Comparison of ENCODE assay signal across 10 cellular contexts in genomic region chr12:67426067-67426466, GRCh38.
DNase-seq lines count a peak whose midpoint lies in the region; ATAC-seq and TF ChIP-seq lines count a peak whose summit lies in the region.
"Had no signal": no experiment of that assay in that cellular context is flagged by ENCODE, and none has a peak within 500 bp of the region (broad histone marks: within the 10 kb centered on the region; RNA-seq: fewer than 3 reads in every experiment).

No MANE protein-coding gene starts in this region.

- no peaks in the 10 kb centered on the region for H3K36me3 Mint-ChIP-seq in naive thymus-derived CD8-positive, alpha-beta T cell
- no peaks in the 10 kb centered on the region for H3K36me3 Mint-ChIP-seq in natural killer cell

- peaks cover 4 to 11% (median 8%) of the 10 kb centered on the region in 4 donors for H3K4me1 Mint-ChIP-seq in naive thymus-derived CD8-positive, alpha-beta T cell
- H3K4me1 Mint-ChIP-seq in natural killer cell = peaks cover 12 to 14% of the 10 kb centered on the region in 2 donors

- DNase-seq in DMS53 (lab: John Stamatoyannopoulos, UW) (peak; percentile 85), NCI-H146 treated with DMSO at 0.1 percent for 48 hours (lab: John Stamatoyannopoulos, UW; ENCODE audit: unreplicated experiment) (peak; percentile 9), body of pancreas (peak; percentile 36 to 67 (median 56)), globus pallidus (ENCODE audit: low spot score) (no peak), midbrain (lab: John Stamatoyannopoulos, UW) (no peak), natural killer cell (no peak), head of caudate nucleus (no peak)
- peak in 1 of 10 donors; percentile 10 for DNase-seq in naive thymus-derived CD8-positive, alpha-beta T cell

- intact Hi-C loops in body of pancreas (cut with DNase I) (no loop called here), natural killer cell (cut with micrococcal nuclease) (no loop called here), head of caudate nucleus (cut with DNase I) (no loop called here)

- H3K27ac ChIP-seq in body of pancreas = peak overlapping the region; percentile 6 to 65 (median 60)
- H3K27ac ChIP-seq: thoracic aorta had no signal

- no peak for TF ChIP-seq POLR2A in body of pancreas (IDR thresholded peaks at IDR 0.05)

- POLR2A ChIA-PET in naive thymus-derived CD8-positive, alpha-beta T cell (lab: Charles Lee) = no interaction called here

- no peaks in the 10 kb centered on the region for H3K9me3 ChIP-seq in body of pancreas
- H3K9me3 ChIP-seq: thoracic aorta had no signal

- ATAC-seq in body of pancreas (peak; percentile 79), natural killer cell (no peak)
- ATAC-seq in naive thymus-derived CD8-positive, alpha-beta T cell = peak; percentile 25 to 70

- TF ChIP-seq CTCF in body of pancreas (IDR thresholded peaks at IDR 0.05) (no peak), natural killer cell (IDR thresholded peaks at IDR 0.05) (no peak)

- H3K4me3 ChIP-seq in body of pancreas = no peak overlapping the region
- H3K4me3 ChIP-seq: thoracic aorta had no signal

- 17 to 23% methylated on average over 2 of the region's 2 CpGs for WGBS in body of pancreas, 2 donors

- peaks cover 25% of the 10 kb centered on the region for H3K4me1 ChIP-seq in body of pancreas

- no peaks in the 10 kb centered on the region for H3K36me3 ChIP-seq in body of pancreas (replicated peaks in 1 of 2; ENCODE audit: insufficient read depth in 1 of 2, low read depth in 2 of 2)
- H3K36me3 ChIP-seq: thoracic aorta had no signal

- H3K4me3 Mint-ChIP-seq in naive thymus-derived CD8-positive, alpha-beta T cell = peak overlapping the region in 1 of 10 donors; percentile 29
- H3K4me3 Mint-ChIP-seq in natural killer cell = no peak overlapping the region
- H3K4me3 Mint-ChIP-seq: activated naive CD8-positive, alpha-beta T cell had no signal

- peaks cover 0 to 4% (median 0%) of the 10 kb centered on the region in 5 donors for H3K27me3 Mint-ChIP-seq in naive thymus-derived CD8-positive, alpha-beta T cell
- H3K27me3 Mint-ChIP-seq in natural killer cell (ENCODE audit: low read depth in 2 of 2) = peaks cover 0 to 8% of the 10 kb centered on the region in 2 donors

- no peak overlapping the region for H3K27ac Mint-ChIP-seq in naive thymus-derived CD8-positive, alpha-beta T cell
- no peak overlapping the region for H3K27ac Mint-ChIP-seq in natural killer cell
- H3K27ac Mint-ChIP-seq: activated naive CD8-positive, alpha-beta T cell had no signal

- no peaks in the 10 kb centered on the region for H3K27me3 ChIP-seq in body of pancreas

- H3K9me3 Mint-ChIP-seq in naive thymus-derived CD8-positive, alpha-beta T cell = no peaks in the 10 kb centered on the region
- no peaks in the 10 kb centered on the region for H3K9me3 Mint-ChIP-seq in natural killer cell

Comparison
In these comparisons a context has a peak if more than half of its experiments do, and no peak if none do; other contexts are left out.
1. DNase-seq: peak in DMS53 (single experiment), NCI-H146 treated with DMSO at 0.1 percent for 48 hours (single experiment) and body of pancreas (4 of 4); none in globus pallidus (single experiment), midbrain (single experiment), natural killer cell (single experiment) and head of caudate nucleus (0 of 42).
2. ATAC-seq: peak in body of pancreas (single experiment) and naive thymus-derived CD8-positive, alpha-beta T cell (2 of 2); none in natural killer cell (0 of 3).